Comparison of ENCODE assay signal across 8 cellular contexts in the genomic region with DNA sequence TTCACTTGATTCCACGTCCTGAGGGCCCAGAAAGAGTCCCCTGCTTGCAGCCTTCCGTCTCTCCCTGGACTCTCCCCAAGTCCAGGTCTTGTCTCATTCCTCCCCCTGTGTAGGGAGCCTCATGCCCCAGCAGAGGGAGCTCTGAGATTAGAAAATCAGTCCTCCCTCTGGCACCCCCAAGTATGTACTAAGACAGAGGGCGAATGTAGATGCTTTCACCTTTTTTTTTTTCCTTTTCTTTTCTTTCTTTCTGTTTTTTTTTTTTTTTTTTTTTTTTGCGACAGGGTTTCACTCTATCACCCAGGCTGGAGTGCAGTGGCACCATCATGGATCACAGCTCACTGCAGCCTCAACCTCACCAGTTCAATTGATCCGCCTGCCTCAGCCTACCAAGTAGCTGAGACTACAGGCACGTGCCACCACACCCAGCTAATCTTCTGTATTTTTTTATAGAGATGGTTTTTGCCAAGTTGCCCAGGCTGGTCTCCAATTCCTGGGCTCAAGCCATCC. TPM values are rescaled to one million over a fixed set of nuclear protein-coding genes. Genes with fewer than 3 reads are reported as not detected.
DNase-seq lines count a peak whose midpoint lies in the region; ATAC-seq, FAIRE-seq and TF ChIP-seq lines count a peak whose summit lies in the region.

No MANE protein-coding gene starts in this region.

- peak overlapping the region; percentile 79 for H3K27ac ChIP-seq in RWPE2 (ENCODE audit: poor library complexity, severe bottlenecking)

- DNase-seq in D341Med (ENCODE audit: low spot score) = peak; percentile 69
- DNase-seq in LHCN-M2 (ENCODE audit: low read depth) = peak; percentile 88
- DNase-seq in RWPE2 (ENCODE audit: low spot score) = no peak
- peak; percentile 53 for DNase-seq in activated effector memory CD4-positive, alpha-beta T cell treated with Interleukin-2 at 50 U/mL for 16 hours
- peak; percentile 76 to 85 for DNase-seq in frontal cortex (ENCODE audit: low spot score in 2 of 2)
- peak; percentile 96 for DNase-seq in pons (ENCODE audit: low spot score)

- peaks cover 19% of the 10 kb centered on the region for H3K36me3 ChIP-seq in RWPE2 (ENCODE audit: low read depth)

- no peak overlapping the region for H3K4me3 ChIP-seq in RWPE2 (ENCODE audit: severe bottlenecking)

- H3K27me3 ChIP-seq in RWPE2 (ENCODE audit: insufficient read depth, poor library complexity, severe bottlenecking) = no peaks in the 10 kb centered on the region

- peaks cover 9% of the 10 kb centered on the region for H3K4me1 ChIP-seq in RWPE2 (ENCODE audit: insufficient read depth, poor library complexity, severe bottlenecking)

- peak; percentile 89 for TF ChIP-seq CTCF in RWPE2 (IDR thresholded peaks at IDR 0.05; ENCODE audit: poor library complexity, severe bottlenecking)

- no peaks in the 10 kb centered on the region for H3K9me3 ChIP-seq in RWPE2 (ENCODE audit: severe bottlenecking)

- ATAC-seq in GM21447 (IDR thresholded peaks at IDR 0.05; ENCODE audit: unreplicated experiment) = peak; percentile 62
- peak; percentile 70 for ATAC-seq in RWPE2 (ENCODE audit: low read depth)
- no peak for ATAC-seq in HG03095 (IDR thresholded peaks at IDR 0.05; ENCODE audit: unreplicated experiment)

- peak; percentile 73 for FAIRE-seq in frontal cortex (lab: Jason Lieb, UNC)

RNA-seq across cellular contexts. Expression of gene SFXN3, which starts 10.3 kb away (rescaled TPM):
- total RNA-seq in LHCN-M2 (2014; rRNA removed) (91.6 and 101 TPM in 2 replicates), frontal cortex (45.7 TPM)
- polyA plus RNA-seq in LHCN-M2 (2012) = 65.4 TPM

RNA-seq across cellular contexts. Expression of gene PDZD7, which starts 10.4 kb away (rescaled TPM):
- total RNA-seq in LHCN-M2 (2014; rRNA removed) = 1.2 and 1.4 TPM in 2 replicates
- 2.5 TPM for polyA plus RNA-seq in LHCN-M2 (2012)
- total RNA-seq in frontal cortex = 10.2 TPM

RNA-seq across cellular contexts. Expression of gene KAZALD1, which starts 20.5 kb away (rescaled TPM):
- total RNA-seq in LHCN-M2 (2014; rRNA removed) (15.1 and 16.1 TPM in 2 replicates), frontal cortex (0.41 TPM)
- polyA plus RNA-seq in LHCN-M2 (2012) = 4.3 TPM

RNA-seq across cellular contexts. Expression of gene LZTS2, which starts 41.7 kb away (rescaled TPM):
- 161 and 176 TPM in 2 replicates for total RNA-seq in LHCN-M2 (2014; rRNA removed)
- polyA plus RNA-seq in LHCN-M2 (2012) = 81.1 TPM
- 15.5 TPM for total RNA-seq in frontal cortex

RNA-seq across cellular contexts. Expression of gene TWNK, which starts 54.0 kb away (rescaled TPM):
- total RNA-seq in LHCN-M2 (2014; rRNA removed) = 7.2 and 9.1 TPM in 2 replicates
- polyA plus RNA-seq in LHCN-M2 (2012) = 5.1 TPM
- 6.5 TPM for total RNA-seq in frontal cortex

Comparison
In these comparisons a context has a peak if more than half of its experiments do, and no peak if none do; other contexts are left out.
1. RNA of gene KAZALD1, which starts 20.5 kb away (total RNA-seq): 15.1 to 16.1 TPM in LHCN-M2; 0.41 TPM in frontal cortex (single experiment); every median in the first group is over 10 times any median in the second.